Comparison of ENCODE assay signal across 9 cellular contexts in the genomic region with DNA sequence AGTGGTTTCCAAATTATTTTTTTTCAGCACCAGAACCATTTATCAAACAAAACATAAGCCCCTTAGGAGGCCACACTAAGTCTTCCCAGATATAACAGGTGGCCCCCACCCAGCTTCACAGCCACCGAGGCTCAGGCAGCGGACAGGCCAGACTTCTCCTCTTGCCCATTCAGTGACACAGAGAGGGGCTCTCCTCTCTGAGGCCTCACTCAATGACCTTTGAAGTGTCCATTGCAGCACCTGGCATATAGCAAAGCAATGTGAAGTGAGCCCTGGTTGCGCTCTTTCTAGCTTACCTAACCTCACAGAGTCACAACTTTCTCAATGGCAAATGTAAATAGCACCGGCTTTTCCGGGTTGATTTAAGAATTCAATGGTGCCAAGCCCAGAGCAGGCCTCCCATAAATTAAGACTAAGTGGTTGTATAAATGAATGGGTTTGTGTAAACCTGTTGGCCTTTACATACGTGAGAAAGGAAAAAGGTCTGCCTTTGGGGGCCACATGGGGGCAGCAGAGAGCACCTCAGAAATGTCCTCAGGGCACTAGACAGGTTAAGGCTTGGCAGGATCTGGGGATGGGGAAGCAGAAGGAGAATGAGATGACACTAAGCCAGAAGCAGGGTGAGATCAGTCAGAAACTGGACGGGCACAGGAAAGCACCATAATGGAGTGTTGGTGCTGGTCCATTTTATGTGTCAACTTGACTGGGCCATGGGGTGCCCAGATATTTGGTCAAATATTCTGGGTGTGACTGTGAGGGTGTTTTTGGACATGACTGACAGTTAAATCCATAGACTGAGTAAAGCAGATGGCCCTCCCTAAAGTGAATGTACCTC. TPM values are rescaled to one million over a fixed set of nuclear protein-coding genes. Genes with fewer than 3 reads are reported as not detected.
DNase-seq lines count a peak whose midpoint lies in the region; ATAC-seq, FAIRE-seq and TF ChIP-seq lines count a peak whose summit lies in the region.
"Had no signal": no experiment of that assay in that cellular context is flagged by ENCODE, and none has a peak within 500 bp of the region (broad histone marks: within the 10 kb centered on the region; RNA-seq: fewer than 3 reads in every experiment).

No MANE protein-coding gene starts in this region.

- WGBS in K562 (ENCODE audit: insufficient coverage, low coverage, missing lambda C conversion rate), result 11% methylated on average over 7 of the region's 7 CpGs
- WGBS in transverse colon (ENCODE audit: low coverage in 1 of 2), 2 donors, result 63 to 80% methylated on average over 1 to 7 of the region's 7 CpGs

- H3K9me2 ChIP-seq in HCT116 (ENCODE audit: insufficient read depth) (0 out of 2 replicates have a peak, but pooled peaks cover 4% of the 10 kb centered on the region), OCI-LY1 (ENCODE audit: low read depth, low read length) (no peaks in the 10 kb centered on the region)

- H3K36me3 ChIP-seq in HCT116 (ENCODE audit: control insufficient read depth in 1 of 2, insufficient read depth in 2 of 2, low read length in 2 of 2) (no peaks in the 10 kb centered on the region), OCI-LY1 (ENCODE audit: insufficient read depth, low read length) (no peaks in the 10 kb centered on the region), K562 (ENCODE audit: control insufficient read depth, insufficient read depth, low read length) (no peaks in the 10 kb centered on the region), transverse colon (no peaks in the 10 kb centered on the region)

- FAIRE-seq in K562 (lab: Jason Lieb, UNC), result peak; percentile 93

- H3K9me1 ChIP-seq in K562 (ENCODE audit: control insufficient read depth, insufficient read depth, low read length), result no peaks in the 10 kb centered on the region

- H3F3A ChIP-seq in OCI-LY1 (ENCODE audit: insufficient read depth, low read length), result no peaks in the 10 kb centered on the region

- POLR2A ChIA-PET in HCT116 (lab: Charles Lee), result no interaction called here
- POLR2A ChIA-PET in K562 (lab: Yijun Ruan, JAX), result interaction anchor here (0.6 to 1.2 kb wide), 3 partner anchors 18 to 390 kb away, joined by 3 to 4 read pairs (median 3); no protein-coding TSS in a partner anchor

- peaks cover 4% of the 10 kb centered on the region for H3K27me3 ChIP-seq in HCT116 (ENCODE audit: insufficient read depth, low read length)
- H3K27me3 ChIP-seq in OCI-LY1 (ENCODE audit: insufficient read depth, low read length), result no peaks in the 10 kb centered on the region
- peaks cover 0 to 15% of the 10 kb centered on the region in 2 experiments; a peak in 3 of 5 replicates for H3K27me3 ChIP-seq in K562 (ENCODE audit: control insufficient read depth in 2 of 2, insufficient read depth in 2 of 2, low read length in 2 of 2)
- no peaks in the 10 kb centered on the region for H3K27me3 ChIP-seq in transverse colon

- H4K20me1 ChIP-seq in HCT116 (ENCODE audit: insufficient read depth) (no peaks in the 10 kb centered on the region), OCI-LY1 (ENCODE audit: insufficient read depth, low read length) (no peaks in the 10 kb centered on the region), K562 (replicated peaks; ENCODE audit: control insufficient read depth, insufficient read depth, low read length) (no peaks in the 10 kb centered on the region)

- DNase-seq in DMS153 treated with DMSO at 0.1 percent for 48 hours (lab: John Stamatoyannopoulos, UW; ENCODE audit: unreplicated experiment) (peak; percentile 65), HCT116 (ENCODE audit: low read depth, low spot score) (peak; percentile 28), K562 (ENCODE audit: extremely low read depth in 1 of 4, low spot score in 3 of 4) (peak; percentile 60 to 79 (median 75)), left kidney (ENCODE audit: low read depth, low spot score) (peak; percentile 75), transverse colon (peak; percentile 53), NCI-H1048 (lab: John Stamatoyannopoulos, UW) (no peak)

- TF ChIP-seq POLR2A in HCT116 (IDR thresholded peaks at IDR 0.05; ENCODE audit: borderline replicate concordance, extremely low read depth, insufficient read depth, insufficient read length), result no peak
- no peak for TF ChIP-seq POLR2A in K562 (conservative IDR thresholded peaks at IDR 0.05)
- TF ChIP-seq POLR2A in transverse colon (IDR thresholded peaks at IDR 0.05), result no peak

- TF ChIP-seq EP300 in K562 (IDR thresholded peaks at IDR 0.05; ENCODE audit: low read length) (no peak), transverse colon (IDR thresholded peaks at IDR 0.05; ENCODE audit: low read depth) (no peak)

- intact Hi-C loops in HCT116 (cut with micrococcal nuclease) (loop anchor here (1.0 to 5.0 kb wide), 2 partner anchors 74 to 292 kb away; no protein-coding TSS in a partner anchor), K562 (cut with micrococcal nuclease) (loop anchor here (2.0 kb wide), 2 partner anchors 73 to 291 kb away; no protein-coding TSS in a partner anchor), transverse colon (cut with DNase I; ENCODE audit: low total_unique reads) (no loop called here)

- H2AFZ ChIP-seq in HCT116 (ENCODE audit: low read depth, low read length, poor library complexity, severe bottlenecking) (no peak overlapping the region), OCI-LY1 (ENCODE audit: low read length) (no peak overlapping the region), K562 (ENCODE audit: low read depth, low read length) (no peak overlapping the region)

- BruUV-seq in HCT116 (replicated peaks; lab: Mats Ljungman, UMichigan), result no TSS peak
- BruUV-seq in K562 (replicated peaks; lab: Mats Ljungman, UMichigan), result no TSS peak

- TF ChIP-seq CTCF in HCT116 (IDR thresholded peaks at IDR 0.05 in 2 of 3, conservative IDR thresholded peaks at IDR 0.05 in 1 of 3; ENCODE audit: borderline replicate concordance in 1 of 3, insufficient read depth in 1 of 3, low read depth in 2 of 3, low read length in 2 of 3), result peak; percentile 57 to 86 (median 83); a peak in 5 of 6 replicates
- peak; percentile 86 for TF ChIP-seq CTCF in OCI-LY1 (IDR thresholded peaks at IDR 0.05; ENCODE audit: low read length)
- TF ChIP-seq CTCF in K562 (IDR thresholded peaks at IDR 0.05 in 2 of 3, conservative IDR thresholded peaks at IDR 0.05 in 1 of 3; ENCODE audit: insufficient read depth in 2 of 3, low read depth in 1 of 3, low read length in 3 of 3), result peak; percentile 88 to 92 (median 91)
- peak; percentile 47 to 68 (median 52) for TF ChIP-seq CTCF in transverse colon (IDR thresholded peaks at IDR 0.05)

- in situ Hi-C loops in K562 (cut with MboI), result no loop called here
- in situ Hi-C loops in transverse colon (cut with MboI; ENCODE audit: low pct_ligation_motif_present in 1 of 4, low pct_unique_long_range_greater_than_20kb in 1 of 4, low sequenced_read_pairs in 3 of 4), result no loop called here

- H3K79me2 ChIP-seq in HCT116 (ENCODE audit: insufficient read depth, low read length), result no peaks in the 10 kb centered on the region
- no peaks in the 10 kb centered on the region for H3K79me2 ChIP-seq in OCI-LY1 (ENCODE audit: insufficient read depth, low read length)
- no peaks in the 10 kb centered on the region for H3K79me2 ChIP-seq in K562 (ENCODE audit: control insufficient read depth, insufficient read depth, low read length)

- H3K4me2 ChIP-seq in HCT116 (ENCODE audit: low read length) (no peak overlapping the region), OCI-LY1 (ENCODE audit: low read length) (no peak overlapping the region), K562 (ENCODE audit: insufficient read depth, low read length) (no peak overlapping the region)

- H3K27ac ChIP-seq in HCT116 (ENCODE audit: low read depth, low read length), result no peak overlapping the region
- no peak overlapping the region for H3K27ac ChIP-seq in OCI-LY1 (ENCODE audit: low read depth, low read length, poor library complexity, severe bottlenecking)
- no peak overlapping the region for H3K27ac ChIP-seq in K562 (ENCODE audit: extremely low read depth, low read depth, low read length)
- no peak overlapping the region for H3K27ac ChIP-seq in transverse colon

- H3K9me3 ChIP-seq in HCT116 (ENCODE audit: control insufficient read depth in 1 of 2, insufficient read depth in 1 of 2, low read depth in 1 of 2, low read length in 2 of 2), result no peaks in the 10 kb centered on the region
- H3K9me3 ChIP-seq in OCI-LY1 (ENCODE audit: low read length), result no peaks in the 10 kb centered on the region
- no peaks in the 10 kb centered on the region for H3K9me3 ChIP-seq in K562 (replicated peaks; ENCODE audit: control insufficient read depth, insufficient read depth, low read depth, low read length)
- H3K9me3 ChIP-seq in transverse colon, result no peaks in the 10 kb centered on the region

- no peak overlapping the region for H3K9ac ChIP-seq in HCT116 (ENCODE audit: low read length)
- no peak overlapping the region for H3K9ac ChIP-seq in OCI-LY1 (ENCODE audit: low read length)
- no peak overlapping the region for H3K9ac ChIP-seq in K562 (ENCODE audit: insufficient read depth in 1 of 2, low read depth in 2 of 2, low read length in 2 of 2)

- no peak overlapping the region for H3K4me3 ChIP-seq in HCT116 (replicated peaks in 1 of 2; ENCODE audit: low read depth in 1 of 2, low read length in 2 of 2)
- H3K4me3 ChIP-seq in OCI-LY1 (ENCODE audit: low read depth, low read length, poor library complexity, severe bottlenecking), result no peak overlapping the region
- no peak overlapping the region for H3K4me3 ChIP-seq in K562
- H3K4me3 ChIP-seq in transverse colon, result no peak overlapping the region

- RAD21 ChIA-PET in HCT116 (lab: Charles Lee; ENCODE audit: low non-redundant PET in 1 of 2, low total read pairs in 2 of 2, uncharacterized antibody in 2 of 2, unreplicated experiment in 2 of 2), result no interaction called here

- CTCF ChIA-PET in HCT116 (lab: Charles Lee), result interaction anchor here (1.2 to 1.8 kb wide), 2 partner anchors 10 to 11 kb away, joined by 3 read pairs; no protein-coding TSS in a partner anchor
- CTCF ChIA-PET in K562 (lab: Yijun Ruan, JAX; ENCODE audit: low intra/inter-chr PET ratio), result interaction anchor here (0.6 to 2.0 kb wide), 5 partner anchors 74 to 441 kb away, joined by 3 to 12 read pairs (median 5); no protein-coding TSS in a partner anchor

- H3K4me1 ChIP-seq in HCT116 (ENCODE audit: control insufficient read depth in 1 of 2, insufficient read depth in 2 of 2, low read length in 2 of 2) (no peaks in the 10 kb centered on the region), OCI-LY1 (ENCODE audit: insufficient read depth, low read length, severe bottlenecking) (no peaks in the 10 kb centered on the region), K562 (replicated peaks in 1 of 2; ENCODE audit: control insufficient read depth in 2 of 2, insufficient read depth in 2 of 2, low read length in 2 of 2) (no peaks in the 10 kb centered on the region), transverse colon (no peaks in the 10 kb centered on the region)

- ATAC-seq in HCT116 (peak; percentile 97), K562 (peak; percentile 98), HG02759 (IDR thresholded peaks at IDR 0.05; ENCODE audit: unreplicated experiment) (no peak)

- peak; percentile 63 for TF ChIP-seq RAD21 in HCT116 (IDR thresholded peaks at IDR 0.05; ENCODE audit: low read depth)
- TF ChIP-seq RAD21 in K562 (CRISPR knock-in tag; conservative IDR thresholded peaks at IDR 0.05 in 1 of 2, IDR thresholded peaks at IDR 0.05 in 1 of 2), result peak; percentile 44 to 80; a peak in 3 of 4 replicates

RNA-seq across cellular contexts. Expression of gene FRMPD2, which starts 59.1 kb away (rescaled TPM):
- total RNA-seq in HCT116 (2021; ENCODE audit: unreplicated experiment) (0.30 TPM), K562 (2014; rRNA removed) (0.24 and 0.27 TPM in 2 replicates), K562 (2014; rRNA removed; fragmentation: Illumina TruSeq; extraction: Trizol) (0.51 and 0.73 TPM in 2 replicates), K562 (2015; rRNA removed; fragmentation: Illumina TruSeq; extraction: Trizol) (0.23 and 0.33 TPM in 2 replicates), K562 (2021) (0.38 and 0.44 TPM in 2 replicates), transverse colon (under 1 TPM in 1 of 4 donors, not detected in 3; 0.80 TPM)
- 0.04 and 0.20 TPM in 2 replicates for polyA plus RNA-seq in HCT116 (2012)
- total RNA-seq in K562 (2011; cell fraction: chromatin; rRNA removed; ENCODE audit: low replicate concordance), result 5.3 and 8.2 TPM in 2 replicates
- 2.5 and 2.8 TPM in 2 replicates for total RNA-seq in K562 (2011; cell fraction: nucleolus; rRNA removed)
- 1.8 and 5.3 TPM in 2 replicates for total RNA-seq in K562 (2011; cell fraction: nucleoplasm; rRNA removed)
- polyA plus RNA-seq in K562 (2011; rRNA removed) (0.95 and 1.8 TPM in 2 replicates), K562 (2014; fragmentation: Illumina TruSeq; extraction: Trizol) (0.48 and 0.54 TPM in 2 replicates), K562 (2014; fragmentation: Nextera tagmentation; extraction: Ambion mirVana) (under 1 TPM; 0.14 to 0.15 TPM), K562 (2014; rRNA removed) (0.12 and 0.19 TPM in 2 replicates)
- 0.16 and 0.50 TPM in 2 replicates for polyA plus RNA-seq in K562 (2011; cell fraction: cytosol; rRNA removed)
- 3.3 and 3.8 TPM in 2 replicates for polyA plus RNA-seq in K562 (2011; cell fraction: nucleus; rRNA removed)
- polyA plus RNA-seq in K562 (2012), result 0.55 and 1.3 TPM in 2 replicates
- polyA minus RNA-seq in K562 (2011; rRNA and poly(A)+ RNA removed), result 0.21 and 0.72 TPM in 2 replicates
- polyA minus RNA-seq in K562 (2011; cell fraction: cytosol; rRNA and poly(A)+ RNA removed), result not detected in 2 replicates
- 1.3 and 1.7 TPM in 2 replicates for polyA minus RNA-seq in K562 (2011; cell fraction: nucleus; rRNA and poly(A)+ RNA removed)
- total RNA-seq: T-helper 2 cell treated with Interferon-gamma antibody and Interleukin-4, amounts not matched to agents 100 ng/mL and 5 ng/mL, for 36 hours had no signal
